ENCODE assay signal across 16 cellular contexts in the genomic region with DNA sequence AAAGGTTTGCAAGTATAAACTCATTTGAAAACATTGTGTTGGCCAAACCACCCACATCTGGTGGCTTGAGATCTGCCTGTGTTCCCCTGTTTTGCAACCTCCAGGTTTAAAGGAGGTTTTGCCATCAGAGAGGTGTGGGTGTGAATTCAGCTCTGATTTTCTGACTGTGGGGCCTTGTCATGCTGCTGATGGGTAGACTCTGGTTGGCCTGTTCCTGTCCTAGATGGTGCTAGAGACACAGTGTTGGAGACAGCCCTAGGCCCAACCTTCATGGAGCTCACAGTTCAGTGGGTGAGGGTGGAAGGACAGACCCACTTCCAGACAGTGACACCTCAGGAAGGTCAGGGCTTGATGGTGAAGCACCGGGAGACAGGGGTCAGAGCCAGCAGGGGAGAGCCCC. TPM values are rescaled to one million over a fixed set of nuclear protein-coding genes. Genes with fewer than 3 reads are reported as not detected.
A peak's percentile ranks its signal among the peaks of the same experiment; 100 is the strongest.
DNase-seq lines count a peak whose midpoint lies in the region; ATAC-seq and TF ChIP-seq lines count a peak whose summit lies in the region.
"Had no signal": no experiment of that assay in that cellular context is flagged by ENCODE, and none has a peak within 500 bp of the region (broad histone marks: within the 10 kb centered on the region; RNA-seq: fewer than 3 reads in every experiment).

No MANE protein-coding gene starts in this region.

- intact Hi-C loops in upper lobe of right lung (cut with DNase I) = no loop called here
- intact Hi-C loops in posterior vena cava (cut with DNase I) = no loop called here

- no peaks in the 10 kb centered on the region for H3K9me3 Mint-ChIP-seq in activated CD8-positive, alpha-beta memory T cell treated with anti-CD3 and anti-CD28 coated beads, Interleukin-2, amount 10 ng/mL, durations not matched to agents 7 days and 5 days (ENCODE audit: low read depth)
- H3K9me3 Mint-ChIP-seq in activated naive CD8-positive, alpha-beta T cell treated with anti-CD3 and anti-CD28 coated beads, Interleukin-2, amount 50 U/mL, for 24 hours = no peaks in the 10 kb centered on the region
- H3K9me3 Mint-ChIP-seq: activated naive CD4-positive, alpha-beta T cell treated with anti-CD3 and anti-CD28 coated beads for 36 hours; mesothelial cell of epicardium had no signal

- no peaks in the 10 kb centered on the region for H3K9me3 ChIP-seq in upper lobe of right lung
- H3K9me3 ChIP-seq: BLaER1 had no signal

- no peaks in the 10 kb centered on the region for H3K4me1 ChIP-seq in upper lobe of right lung

- no peak overlapping the region for H3K27ac ChIP-seq in upper lobe of right lung
- H3K27ac ChIP-seq: BLaER1, PC-9 had no signal

- peak overlapping the region; percentile 41 for H3K27ac Mint-ChIP-seq in activated CD8-positive, alpha-beta memory T cell treated with anti-CD3 and anti-CD28 coated beads, Interleukin-2, amount 10 ng/mL, durations not matched to agents 7 days and 5 days
- peak overlapping the region; percentile 6 for H3K27ac Mint-ChIP-seq in activated naive CD8-positive, alpha-beta T cell treated with anti-CD3 and anti-CD28 coated beads, Interleukin-2, amount 50 U/mL, for 24 hours
- H3K27ac Mint-ChIP-seq: mesothelial cell of epicardium had no signal

- CTCF ChIA-PET in activated CD8-positive, alpha-beta memory T cell treated with anti-CD3 and anti-CD28 coated beads, Interleukin-2, amount 10 ng/mL, durations not matched to agents 7 days and 5 days (lab: Charles Lee) = no interaction called here

- no peak for TF ChIP-seq CTCF in upper lobe of right lung (IDR thresholded peaks at IDR 0.05)

- peaks cover 20% of the 10 kb centered on the region for H3K36me3 Mint-ChIP-seq in activated CD8-positive, alpha-beta memory T cell treated with anti-CD3 and anti-CD28 coated beads, Interleukin-2, amount 10 ng/mL, durations not matched to agents 7 days and 5 days
- peaks cover 20% of the 10 kb centered on the region for H3K36me3 Mint-ChIP-seq in activated naive CD8-positive, alpha-beta T cell treated with anti-CD3 and anti-CD28 coated beads, Interleukin-2, amount 50 U/mL, for 24 hours (ENCODE audit: low read depth)

- H3K4me3 Mint-ChIP-seq in activated CD8-positive, alpha-beta memory T cell treated with anti-CD3 and anti-CD28 coated beads, Interleukin-2, amount 10 ng/mL, durations not matched to agents 7 days and 5 days = no peak overlapping the region
- no peak overlapping the region for H3K4me3 Mint-ChIP-seq in activated naive CD8-positive, alpha-beta T cell treated with anti-CD3 and anti-CD28 coated beads, Interleukin-2, amount 50 U/mL, for 24 hours
- H3K4me3 Mint-ChIP-seq: activated naive CD4-positive, alpha-beta T cell treated with anti-CD3 and anti-CD28 coated beads for 36 hours; mesothelial cell of epicardium had no signal

- ATAC-seq in activated CD8-positive, alpha-beta memory T cell treated with anti-CD3 and anti-CD28 coated beads, Interleukin-2, amount 10 ng/mL, durations not matched to agents 7 days and 5 days = no peak
- peak; percentile 66 for ATAC-seq in activated naive CD8-positive, alpha-beta T cell treated with anti-CD3 and anti-CD28 coated beads, Interleukin-2, amount 50 U/mL, for 24 hours
- peak; percentile 34 for ATAC-seq in stimulated activated naive CD8-positive, alpha-beta T cell treated with anti-CD3 and anti-CD28 coated beads, Interleukin-15, Interleukin-2, amounts not matched to agents 100 U/mL and 50 U/mL, for 24 hours
- no peak for ATAC-seq in upper lobe of right lung

- peaks cover 9% of the 10 kb centered on the region for H3K4me1 Mint-ChIP-seq in activated CD8-positive, alpha-beta memory T cell treated with anti-CD3 and anti-CD28 coated beads, Interleukin-2, amount 10 ng/mL, durations not matched to agents 7 days and 5 days
- peaks cover 12% of the 10 kb centered on the region for H3K4me1 Mint-ChIP-seq in activated naive CD8-positive, alpha-beta T cell treated with anti-CD3 and anti-CD28 coated beads, Interleukin-2, amount 50 U/mL, for 24 hours
- H3K4me1 Mint-ChIP-seq: mesothelial cell of epicardium had no signal

- no peak overlapping the region for H3K4me3 ChIP-seq in upper lobe of right lung
- H3K4me3 ChIP-seq: BLaER1, PC-9 had no signal

- no peaks in the 10 kb centered on the region for H3K27me3 ChIP-seq in upper lobe of right lung
- H3K27me3 ChIP-seq: BLaER1 had no signal

- no peak for DNase-seq in activated CD8-positive, alpha-beta memory T cell treated with anti-CD3 and anti-CD28 coated beads, Interleukin-2, amount 10 ng/mL, durations not matched to agents 7 days and 5 days
- DNase-seq in activated CD8-positive, alpha-beta memory T cell treated with anti-CD3 and anti-CD28 coated beads, Interleukin-2, amount 50 U/mL, for 4 hours = no peak
- no peak for DNase-seq in activated naive CD8-positive, alpha-beta T cell treated with anti-CD3 and anti-CD28 coated beads, Interleukin-2, amount 50 U/mL, for 24 hours
- no peak for DNase-seq in stimulated activated naive CD8-positive, alpha-beta T cell treated with anti-CD3 and anti-CD28 coated beads, Interleukin-15, Interleukin-2, amounts not matched to agents 100 U/mL and 50 U/mL, for 24 hours
- DNase-seq in upper lobe of right lung = no peak
- no peak for DNase-seq in posterior vena cava (ENCODE audit: low spot score)
- DNase-seq: activated naive CD4-positive, alpha-beta T cell treated with anti-CD3 and anti-CD28 coated beads for 36 hours; Calu3; NCI-H1694 treated with DMSO at 0.1 percent for 48 hours; PC-9; small intestine; stimulated activated CD4-positive, alpha-beta T cell treated with anti-CD3 and anti-CD28 coated beads, Interleukin-2, amount 100 ng/mL, for 48 hours; substantia nigra had no signal

- no peaks in the 10 kb centered on the region for H3K27me3 Mint-ChIP-seq in activated CD8-positive, alpha-beta memory T cell treated with anti-CD3 and anti-CD28 coated beads, Interleukin-2, amount 10 ng/mL, durations not matched to agents 7 days and 5 days
- H3K27me3 Mint-ChIP-seq in activated naive CD8-positive, alpha-beta T cell treated with anti-CD3 and anti-CD28 coated beads, Interleukin-2, amount 50 U/mL, for 24 hours = no peaks in the 10 kb centered on the region

- peaks cover 9% of the 10 kb centered on the region for H3K36me3 ChIP-seq in upper lobe of right lung

RNA-seq across cellular contexts. Expression of gene RAB4B, which starts 7.5 kb away (rescaled TPM):
- 10 to 100 TPM; 36.2 to 56.7 TPM for total RNA-seq in activated CD8-positive, alpha-beta memory T cell treated with anti-CD3 and anti-CD28 coated beads, Interleukin-2, amount 10 ng/mL, durations not matched to agents 7 days and 5 days
- 45.4 TPM for total RNA-seq in upper lobe of right lung
- 10 to 100 TPM; 20.5 to 24.5 TPM for total RNA-seq in posterior vena cava

RNA-seq across cellular contexts. Expression of gene MIA, which starts 10.2 kb away (rescaled TPM):
- total RNA-seq in activated CD8-positive, alpha-beta memory T cell treated with anti-CD3 and anti-CD28 coated beads, Interleukin-2, amount 10 ng/mL, durations not matched to agents 7 days and 5 days = not detected
- total RNA-seq in upper lobe of right lung (not detected), posterior vena cava (1 to 10 TPM in 1 of 2 donors, not detected in 1; 1.6 TPM)
- total RNA-seq: activated naive CD4-positive, alpha-beta T cell treated with anti-CD3 and anti-CD28 coated beads for 36 hours; fibroblast of lung had no signal

RNA-seq across cellular contexts. Expression of gene EGLN2, which starts 13.5 kb away (rescaled TPM):
- total RNA-seq in activated CD8-positive, alpha-beta memory T cell treated with anti-CD3 and anti-CD28 coated beads, Interleukin-2, amount 10 ng/mL, durations not matched to agents 7 days and 5 days = 100 to 1,000 TPM; 101 to 105 TPM
- total RNA-seq in upper lobe of right lung = 173 TPM
- 10 to 100 TPM; 76.3 to 89.0 TPM for total RNA-seq in posterior vena cava

RNA-seq across cellular contexts. Expression of gene SNRPA, which starts 34.5 kb away (rescaled TPM):
- 100 to 1,000 TPM; 176 to 193 TPM for total RNA-seq in activated CD8-positive, alpha-beta memory T cell treated with anti-CD3 and anti-CD28 coated beads, Interleukin-2, amount 10 ng/mL, durations not matched to agents 7 days and 5 days
- total RNA-seq in upper lobe of right lung = 51.7 TPM
- total RNA-seq in posterior vena cava = 10 to 100 TPM; 37.1 to 46.1 TPM

RNA-seq across cellular contexts. Expression of gene ACTMAP, which starts 35.2 kb away (rescaled TPM):
- 10 to 100 TPM; 13.7 to 18.2 TPM for total RNA-seq in activated CD8-positive, alpha-beta memory T cell treated with anti-CD3 and anti-CD28 coated beads, Interleukin-2, amount 10 ng/mL, durations not matched to agents 7 days and 5 days
- total RNA-seq in upper lobe of right lung = 18.5 TPM
- 1 to 10 TPM; 3.0 to 5.5 TPM for total RNA-seq in posterior vena cava

Comparison
In these comparisons a context has a peak if more than half of its experiments do, and no peak if none do; other contexts are left out.
1. ATAC-seq: peak in activated naive CD8-positive, alpha-beta T cell treated with anti-CD3 and anti-CD28 coated beads, Interleukin-2, amount 50 U/mL, for 24 hours (single experiment) and stimulated activated naive CD8-positive, alpha-beta T cell treated with anti-CD3 and anti-CD28 coated beads, Interleukin-15, Interleukin-2, amounts not matched to agents 100 U/mL and 50 U/mL, for 24 hours (single experiment); none in activated CD8-positive, alpha-beta memory T cell treated with anti-CD3 and anti-CD28 coated beads, Interleukin-2, amount 10 ng/mL, durations not matched to agents 7 days and 5 days (single experiment) and upper lobe of right lung (single experiment).